ENCODE assay signal across 8 cellular contexts in the genomic region with DNA sequence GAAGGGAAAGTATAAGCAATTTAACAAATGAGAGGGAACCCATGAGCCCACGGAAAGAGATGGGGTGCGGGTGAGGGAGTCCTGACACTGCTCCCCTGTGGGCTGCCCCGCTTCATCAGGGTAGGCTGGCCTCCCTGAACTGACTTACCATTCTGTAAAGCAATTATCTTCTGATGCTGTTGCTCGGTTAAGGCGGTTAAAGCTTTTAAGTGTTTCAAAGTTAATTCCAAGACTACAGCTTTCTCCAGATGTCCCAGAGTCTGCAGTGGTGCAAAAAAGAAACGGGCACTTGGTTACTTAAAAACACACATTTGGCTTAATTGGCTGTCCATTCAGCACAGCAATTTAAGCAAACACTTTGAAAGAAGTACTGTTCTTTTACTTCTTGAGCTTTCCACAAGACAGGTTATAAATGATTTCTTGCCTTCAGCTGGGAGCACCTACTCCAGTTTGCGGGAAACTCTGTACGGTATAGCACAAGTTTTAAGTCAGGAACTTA. TPM values are rescaled to one million over a fixed set of nuclear protein-coding genes. Genes with fewer than 3 reads are reported as not detected.
DNase-seq lines count a peak whose midpoint lies in the region; ATAC-seq and TF ChIP-seq lines count a peak whose summit lies in the region.

No MANE protein-coding gene starts in this region.

- H3K27ac Mint-ChIP-seq in naive thymus-derived CD4-positive, alpha-beta T cell, result peak overlapping the region in 2 of 9 donors; percentile 58 to 75

- H3K27ac ChIP-seq in ACC112 (ENCODE audit: low read depth, low read length) (no peak overlapping the region; the same call in 1 of the 2 replicates), Karpas-422 (ENCODE audit: low read length) (no peak overlapping the region), cingulate gyrus (ENCODE audit: low read depth, low read length) (peak overlapping the region; percentile 97)
- H3K27ac ChIP-seq in naive thymus-derived CD4-positive, alpha-beta T cell (ENCODE audit: low read depth, low read length), result no peak overlapping the region

- H3K79me2 ChIP-seq in ACC112 (ENCODE audit: control insufficient read depth, insufficient read depth, low read length, unreplicated experiment) (no peaks in the 10 kb centered on the region), Karpas-422 (ENCODE audit: low read length) (no peaks in the 10 kb centered on the region)

- no peaks in the 10 kb centered on the region for H4K20me1 ChIP-seq in Karpas-422 (ENCODE audit: insufficient read depth, low read depth, low read length)

- peaks cover 20% of the 10 kb centered on the region for H3K4me1 ChIP-seq in ACC112 (ENCODE audit: control insufficient read depth, insufficient read depth, low read length, unreplicated experiment)
- peaks cover 43% of the 10 kb centered on the region for H3K4me1 ChIP-seq in Karpas-422 (ENCODE audit: low read length)
- peaks cover 12 to 21% of the 10 kb centered on the region in 2 donors for H3K4me1 ChIP-seq in naive thymus-derived CD4-positive, alpha-beta T cell (ENCODE audit: control insufficient read depth in 2 of 2, insufficient read depth in 2 of 2, low read length in 2 of 2)
- H3K4me1 ChIP-seq in mucosa of descending colon (ENCODE audit: low read depth), result peaks cover 21% of the 10 kb centered on the region

- peaks cover 72 to 86% (median 78%) of the 10 kb centered on the region in 5 donors for H3K27me3 Mint-ChIP-seq in naive thymus-derived CD4-positive, alpha-beta T cell

- H3K9me3 ChIP-seq in Karpas-422 (ENCODE audit: low read length), result no peaks in the 10 kb centered on the region
- H3K9me3 ChIP-seq in naive thymus-derived CD4-positive, alpha-beta T cell (ENCODE audit: control insufficient read depth in 2 of 3, low read length in 3 of 3), result no peaks in the 10 kb centered on the region
- H3K9me3 ChIP-seq in mucosa of descending colon, result no peaks in the 10 kb centered on the region

- ATAC-seq in naive thymus-derived CD4-positive, alpha-beta T cell, result no peak
- ATAC-seq in mucosa of descending colon, result no peak

- peak overlapping the region; percentile 51 for H3K4me2 ChIP-seq in Karpas-422 (ENCODE audit: low read depth, low read length, poor library complexity, severe bottlenecking)

- H2AFZ ChIP-seq in ACC112 (ENCODE audit: low read length, unreplicated experiment) (no peak overlapping the region), Karpas-422 (ENCODE audit: low read length) (no peak overlapping the region)

- H3K4me3 ChIP-seq in ACC112 (ENCODE audit: low read depth, low read length) (peak overlapping the region; percentile 92), Karpas-422 (ENCODE audit: low read length) (peak overlapping the region; percentile 31; the same call in 1 of the 2 replicates), mucosa of descending colon (no peak overlapping the region)
- H3K4me3 ChIP-seq in naive thymus-derived CD4-positive, alpha-beta T cell (ENCODE audit: low read length), result peak overlapping the region; percentile 39

- no peak for TF ChIP-seq CTCF in mucosa of descending colon (IDR thresholded peaks at IDR 0.05)

- POLR2A ChIA-PET in naive thymus-derived CD4-positive, alpha-beta T cell (lab: Charles Lee), result no interaction called here

- H3K27me3 ChIP-seq in ACC112 (ENCODE audit: insufficient read depth, low read length) (no peaks in the 10 kb centered on the region), Karpas-422 (ENCODE audit: low read length) (peaks cover 4% of the 10 kb centered on the region; the same call in 1 of the 2 replicates)
- H3K27me3 ChIP-seq in naive thymus-derived CD4-positive, alpha-beta T cell (ENCODE audit: control insufficient read depth in 2 of 2, insufficient read depth in 2 of 2, low read length in 2 of 2), result peaks cover 23 to 42% of the 10 kb centered on the region in 2 donors

- no peaks in the 10 kb centered on the region for H3K9me3 Mint-ChIP-seq in naive thymus-derived CD4-positive, alpha-beta T cell

- H3K36me3 Mint-ChIP-seq in naive thymus-derived CD4-positive, alpha-beta T cell, result peaks cover 0 to 1% (median 0%) of the 10 kb centered on the region in 5 donors

- H3K36me3 ChIP-seq in ACC112 (ENCODE audit: insufficient read depth, low read length) (no peaks in the 10 kb centered on the region), Karpas-422 (ENCODE audit: insufficient read depth, low read length) (no peaks in the 10 kb centered on the region), mucosa of descending colon (ENCODE audit: low read depth) (no peaks in the 10 kb centered on the region)
- no peaks in the 10 kb centered on the region for H3K36me3 ChIP-seq in naive thymus-derived CD4-positive, alpha-beta T cell (ENCODE audit: control insufficient read depth in 2 of 3, insufficient read depth in 3 of 3, low read length in 3 of 3)

- CTCF ChIA-PET in naive thymus-derived CD4-positive, alpha-beta T cell (lab: Charles Lee), result interaction anchor here (0.6 kb wide), 1 partner anchor 8 kb away, joined by 3 read pairs; no protein-coding TSS in a partner anchor

- DNase-seq in Karpas-422 (no peak), mucosa of descending colon (no peak), LoVo (ENCODE audit: low spot score) (no peak), dedifferentiated amniotic fluid mesenchymal stem cell (ENCODE audit: extremely low spot score) (no peak)
- DNase-seq in naive thymus-derived CD4-positive, alpha-beta T cell, result no peak
- no peak for DNase-seq in stimulated activated CD4-positive, alpha-beta T cell treated with anti-CD3 and anti-CD28 coated beads, Interleukin-1b, Interleukin-23, amount 100 ng/mL, for 48 hours

- no peaks in the 10 kb centered on the region for H3K9me2 ChIP-seq in Karpas-422 (replicated peaks; ENCODE audit: insufficient read depth, low read length)

- intact Hi-C loops in naive thymus-derived CD4-positive, alpha-beta T cell (cut with micrococcal nuclease), result loop anchor here (1.0 to 5.0 kb wide), 8 partner anchors 26 to 1589 kb away; partner anchors contain the start of genes ITPR2 (in 1 of the 2), MRPS35 (in 1 of the 2) and RASSF8 (in 1 of the 2)
- intact Hi-C loops in mucosa of descending colon (cut with DNase I, micrococcal nuclease), result loop anchor here in 1 of 2 donors (5.0 kb wide), 1 partner anchor 166 kb away; the partner anchor contains the start of gene RASSF8

- no peak overlapping the region for H3K9ac ChIP-seq in Karpas-422 (ENCODE audit: low read length)

- H3K4me3 Mint-ChIP-seq in naive thymus-derived CD4-positive, alpha-beta T cell, result peak overlapping the region; percentile 80 to 91 (median 88)

- H3K4me1 Mint-ChIP-seq in naive thymus-derived CD4-positive, alpha-beta T cell, result peaks cover 22 to 49% (median 41%) of the 10 kb centered on the region in 7 donors

RNA-seq across cellular contexts. Expression of gene BHLHE41, which starts 1.3 kb away (rescaled TPM):
- 1.6 and 2.2 TPM in 2 replicates for total RNA-seq in Karpas-422 (2014; rRNA removed; shearing (Covaris generic); ENCODE audit: low replicate concordance)
- 1 to 10 TPM in 1 of 5 experiments, under 1 TPM in 2, not detected in 2; 0.42 to 1.2 (median 0.84) TPM for total RNA-seq in naive thymus-derived CD4-positive, alpha-beta T cell
- polyA plus RNA-seq in naive thymus-derived CD4-positive, alpha-beta T cell, result not detected
- total RNA-seq in mucosa of descending colon, result 10 to 100 TPM; 41.0 to 91.9 (median 43.0) TPM

Comparison
In these comparisons a context has a peak if more than half of its experiments do, and no peak if none do; other contexts are left out.
1. RNA of gene BHLHE41, which starts 1.3 kb away (total RNA-seq): 41.0 to 91.9 TPM in mucosa of descending colon; 1.6 to 2.2 TPM in Karpas-422 and 0.42 to 1.2 TPM in naive thymus-derived CD4-positive, alpha-beta T cell; every median in the first group is over 10 times any median in the second.